Comparison of ENCODE assay signal across 8 cellular contexts in the genomic region with DNA sequence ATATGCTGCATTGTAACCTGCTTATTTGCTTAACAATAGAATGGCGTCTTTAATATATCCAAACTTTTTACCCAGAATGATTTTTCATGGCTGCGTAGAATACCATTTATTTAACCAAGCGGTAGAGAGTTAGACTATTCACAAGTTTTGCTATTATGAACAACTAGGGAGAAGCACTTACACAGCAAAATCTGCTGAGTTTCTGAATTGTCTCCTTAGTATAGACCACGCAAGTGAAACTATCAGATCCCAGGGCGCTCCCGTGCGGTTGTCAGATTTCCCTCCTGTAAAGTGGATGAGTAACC. TPM values are rescaled to one million over a fixed set of nuclear protein-coding genes. Genes with fewer than 3 reads are reported as not detected.
A peak's percentile ranks its signal among the peaks of the same experiment; 100 is the strongest.
DNase-seq lines count a peak whose midpoint lies in the region; ATAC-seq, FAIRE-seq and TF ChIP-seq lines count a peak whose summit lies in the region.

No MANE protein-coding gene starts in this region.

- 50 to 62% (median 53%) methylated on average over 7 of the region's 7 CpGs for WGBS in small intestine, 3 donors

- H3K27ac Mint-ChIP-seq in activated naive CD4-positive, alpha-beta T cell treated with anti-CD3 and anti-CD28 coated beads for 36 hours, result no peak overlapping the region
- peak overlapping the region; percentile 89 for H3K27ac Mint-ChIP-seq in activated T-helper 17 cell treated with anti-CD3 and anti-CD28 coated beads, Interleukin-2, amount 50 U/mL, for 72 hours

- H3K27ac ChIP-seq in thoracic aorta (no peak overlapping the region), small intestine (ENCODE audit: low read depth in 1 of 2, low read length in 1 of 2) (no peak overlapping the region)

- ATAC-seq in activated T-helper 17 cell treated with anti-CD3 and anti-CD28 coated beads, Interleukin-2, amount 50 U/mL, for 72 hours (replicated peaks), result no peak
- ATAC-seq in left colon (peak; percentile 38), thoracic aorta (ENCODE audit: insufficient number of reproducible peaks, low FRiP score, low read depth) (no peak), HG02840 (IDR thresholded peaks at IDR 0.05; ENCODE audit: low FRiP score, unreplicated experiment) (no peak)

- H3K9me3 ChIP-seq in thoracic aorta (no peaks in the 10 kb centered on the region), small intestine (ENCODE audit: control insufficient read depth, low read depth) (no peaks in the 10 kb centered on the region)

- intact Hi-C loops in activated naive CD4-positive, alpha-beta T cell treated with anti-CD3 and anti-CD28 coated beads for 36 hours (cut with micrococcal nuclease), result loop anchor here (2.0 to 5.0 kb wide), 2 partner anchors 449 to 471 kb away; no protein-coding TSS in a partner anchor
- intact Hi-C loops in left colon (cut with DNase I, micrococcal nuclease), result loop anchor here in 1 of 2 donors (5.0 kb wide), 1 partner anchor 286 kb away; no protein-coding TSS in a partner anchor

- no peaks in the 10 kb centered on the region for H3K9me3 Mint-ChIP-seq in activated naive CD4-positive, alpha-beta T cell treated with anti-CD3 and anti-CD28 coated beads for 36 hours
- H3K9me3 Mint-ChIP-seq in activated T-helper 17 cell treated with anti-CD3 and anti-CD28 coated beads, Interleukin-2, amount 50 U/mL, for 72 hours, result no peaks in the 10 kb centered on the region

- CTCF ChIA-PET in activated naive CD4-positive, alpha-beta T cell treated with anti-CD3 and anti-CD28 coated beads for 36 hours (lab: Charles Lee), result interaction anchor here (1.1 kb wide), 1 partner anchor 157 kb away, joined by 3 read pairs; no protein-coding TSS in a partner anchor

- peaks cover 3% of the 10 kb centered on the region for H3K4me1 Mint-ChIP-seq in activated naive CD4-positive, alpha-beta T cell treated with anti-CD3 and anti-CD28 coated beads for 36 hours (ENCODE audit: low read depth)
- peaks cover 5% of the 10 kb centered on the region for H3K4me1 Mint-ChIP-seq in activated T-helper 17 cell treated with anti-CD3 and anti-CD28 coated beads, Interleukin-2, amount 50 U/mL, for 72 hours

- H3K4me1 ChIP-seq in thoracic aorta (ENCODE audit: control insufficient read depth in 1 of 2, low read depth in 2 of 2) (peaks cover 2 to 9% of the 10 kb centered on the region in 2 donors), small intestine (ENCODE audit: control insufficient read depth in 2 of 2, insufficient read depth in 1 of 2, low read depth in 1 of 2, low read length in 1 of 2) (no peaks in the 10 kb centered on the region)

- no peaks in the 10 kb centered on the region for H3K36me3 Mint-ChIP-seq in activated naive CD4-positive, alpha-beta T cell treated with anti-CD3 and anti-CD28 coated beads for 36 hours (ENCODE audit: low read depth)
- no peaks in the 10 kb centered on the region for H3K36me3 Mint-ChIP-seq in activated T-helper 17 cell treated with anti-CD3 and anti-CD28 coated beads, Interleukin-2, amount 50 U/mL, for 72 hours (ENCODE audit: low read depth)

- TF ChIP-seq CTCF in thoracic aorta (IDR thresholded peaks at IDR 0.05), result no peak

- FAIRE-seq in small intestine (lab: Jason Lieb, UNC), result no peak

- peak overlapping the region; percentile 70 for H3K4me3 Mint-ChIP-seq in activated naive CD4-positive, alpha-beta T cell treated with anti-CD3 and anti-CD28 coated beads for 36 hours
- peak overlapping the region; percentile 86 for H3K4me3 Mint-ChIP-seq in activated T-helper 17 cell treated with anti-CD3 and anti-CD28 coated beads, Interleukin-2, amount 50 U/mL, for 72 hours

- H3K4me3 ChIP-seq in thoracic aorta, result peak overlapping the region; percentile 85
- H3K4me3 ChIP-seq in small intestine (ENCODE audit: low read depth in 1 of 2, low read length in 2 of 2), result peak overlapping the region in 1 of 2 donors; percentile 47

- H3K27me3 ChIP-seq in thoracic aorta (replicated peaks; ENCODE audit: insufficient read depth), result no peaks in the 10 kb centered on the region
- H3K27me3 ChIP-seq in small intestine (ENCODE audit: control insufficient read depth in 2 of 2, insufficient read depth in 2 of 2, low read length in 2 of 2), result no peaks in the 10 kb centered on the region

- H3K36me3 ChIP-seq in thoracic aorta (no peaks in the 10 kb centered on the region), small intestine (ENCODE audit: control insufficient read depth in 2 of 2, insufficient read depth in 2 of 2, low read length in 2 of 2) (no peaks in the 10 kb centered on the region)

- DNase-seq in activated naive CD4-positive, alpha-beta T cell treated with anti-CD3 and anti-CD28 coated beads for 36 hours, result no peak
- no peak for DNase-seq in activated naive CD4-positive, alpha-beta T cell treated with anti-CD3 and anti-CD28 coated beads, Interleukin-2, amount 50 U/mL, for 16 hours
- DNase-seq in left colon, result no peak
- DNase-seq in thoracic aorta (ENCODE audit: low spot score), result no peak
- no peak for DNase-seq in islet precursor cell
- no peak for DNase-seq in small intestine

- H3K27me3 Mint-ChIP-seq in activated naive CD4-positive, alpha-beta T cell treated with anti-CD3 and anti-CD28 coated beads for 36 hours (ENCODE audit: low read depth), result peaks cover 20% of the 10 kb centered on the region
- H3K27me3 Mint-ChIP-seq in activated T-helper 17 cell treated with anti-CD3 and anti-CD28 coated beads, Interleukin-2, amount 50 U/mL, for 72 hours, result no peaks in the 10 kb centered on the region

RNA-seq across cellular contexts. Expression of gene ADPGK, which starts 12.6 kb away (rescaled TPM):
- total RNA-seq in activated naive CD4-positive, alpha-beta T cell treated with anti-CD3 and anti-CD28 coated beads for 36 hours, result 10 to 100 TPM; 41.4 to 43.6 TPM
- total RNA-seq in activated T-helper 17 cell treated with anti-CD3 and anti-CD28 coated beads, Interleukin-2, amount 50 U/mL, for 72 hours, result 100 to 1,000 TPM in 1 of 2 donors, 10 to 100 TPM in 1; 91.4 to 112 TPM
- total RNA-seq in left colon (10 to 100 TPM; 30.6 to 34.0 TPM), thoracic aorta (10 to 100 TPM; 47.8 to 81.2 TPM)
- 10 to 100 TPM; 18.1 to 29.4 (median 23.0) TPM for polyA plus RNA-seq in small intestine
